In the genomic region with DNA sequence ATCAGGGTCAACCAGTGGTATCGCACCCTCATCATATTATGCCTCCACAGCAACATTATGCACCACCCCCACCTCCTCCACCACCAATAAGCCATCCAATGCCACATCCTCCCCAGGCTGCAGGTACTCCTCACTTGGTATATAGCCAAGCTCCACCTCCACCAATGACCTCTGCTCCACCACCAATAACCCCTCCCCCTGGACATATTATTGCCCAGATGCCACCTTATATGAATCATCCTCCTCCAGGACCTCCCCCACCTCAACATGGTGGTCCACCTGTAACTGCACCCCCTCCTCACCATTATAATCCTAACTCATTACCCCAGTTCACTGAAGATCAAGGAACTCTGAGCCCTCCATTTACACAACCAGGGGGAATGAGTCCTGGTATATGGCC, we compare ENCODE assay signal across 19 cellular contexts. TPM values are rescaled to one million over a fixed set of nuclear protein-coding genes. Genes with fewer than 3 reads are reported as not detected.
DNase-seq lines count a peak whose midpoint lies in the region; ATAC-seq, FAIRE-seq and TF ChIP-seq lines count a peak whose summit lies in the region.
"Had no signal": no experiment of that assay in that cellular context is flagged by ENCODE, and none has a peak within 500 bp of the region (broad histone marks: within the 10 kb centered on the region; RNA-seq: fewer than 3 reads in every experiment).

No MANE protein-coding gene starts in this region.

- peaks cover 35% of the 10 kb centered on the region for H3K36me3 ChIP-seq in CD8-positive, alpha-beta T cell (ENCODE audit: insufficient read depth, low read length)
- H3K36me3 ChIP-seq in K562 (ENCODE audit: control insufficient read depth, insufficient read depth, low read length) = peaks cover 68% of the 10 kb centered on the region

- H3K4me2 ChIP-seq in K562 (ENCODE audit: insufficient read depth, low read length) = no peak overlapping the region
- H3K4me2 ChIP-seq: GM23338 had no signal

- no peak overlapping the region for H3K4me3 Mint-ChIP-seq in CD4-positive, alpha-beta T cell
- no peak overlapping the region for H3K4me3 Mint-ChIP-seq in CD8-positive, alpha-beta T cell
- H3K4me3 Mint-ChIP-seq: GM23338 had no signal

- intact Hi-C loops in CD4-positive, alpha-beta T cell (cut with DNase I, micrococcal nuclease) = loop anchor here in 1 of 2 experiments (10.0 kb wide), 1 partner anchor 564 kb away; no protein-coding TSS in a partner anchor
- intact Hi-C loops in CD8-positive, alpha-beta T cell (cut with DNase I, micrococcal nuclease) = no loop called here
- intact Hi-C loops in K562 (cut with micrococcal nuclease) = no loop called here

- H4K20me1 ChIP-seq in K562 (replicated peaks; ENCODE audit: control insufficient read depth, insufficient read depth, low read length) = no peaks in the 10 kb centered on the region

- H3K36me3 Mint-ChIP-seq in CD4-positive, alpha-beta T cell (ENCODE audit: low read depth) = peaks cover 81% of the 10 kb centered on the region
- peaks cover 62% of the 10 kb centered on the region for H3K36me3 Mint-ChIP-seq in CD8-positive, alpha-beta T cell

- no peaks in the 10 kb centered on the region for H3K9me3 ChIP-seq in CD4-positive, alpha-beta T cell (ENCODE audit: control insufficient read depth, low read length)
- H3K9me3 ChIP-seq in CD8-positive, alpha-beta T cell (ENCODE audit: low read length) = no peaks in the 10 kb centered on the region
- H3K9me3 ChIP-seq in K562 (replicated peaks; ENCODE audit: control insufficient read depth, insufficient read depth, low read depth, low read length) = no peaks in the 10 kb centered on the region
- H3K9me3 ChIP-seq: Peyer's patch, SJSA1 had no signal

- no peak for TF ChIP-seq EP300 in K562 (IDR thresholded peaks at IDR 0.05; ENCODE audit: low read length)

- ATAC-seq in CD4-positive, alpha-beta T cell (ENCODE audit: poor library complexity) = no peak
- ATAC-seq in CD8-positive, alpha-beta T cell = peak; percentile 14
- ATAC-seq in K562 = peak; percentile 51
- ATAC-seq in left lobe of liver = peak; percentile 24
- ATAC-seq in GM21825 (IDR thresholded peaks at IDR 0.05; ENCODE audit: unreplicated experiment) = no peak
- ATAC-seq in HG03159 (IDR thresholded peaks at IDR 0.05; ENCODE audit: unreplicated experiment) = no peak
- ATAC-seq: GM23338 had no signal

- peaks cover 24% of the 10 kb centered on the region for H3K4me1 Mint-ChIP-seq in CD4-positive, alpha-beta T cell (ENCODE audit: low read depth)
- peaks cover 2% of the 10 kb centered on the region for H3K4me1 Mint-ChIP-seq in CD8-positive, alpha-beta T cell (ENCODE audit: low read depth)
- H3K4me1 Mint-ChIP-seq: GM23338 had no signal

- POLR2A ChIA-PET in CD4-positive, alpha-beta T cell (lab: Charles Lee) = interaction anchor here (1.5 kb wide), 1 partner anchor 15 kb away, joined by 5 read pairs; the partner anchor contains the start of gene CBLL1
- POLR2A ChIA-PET in CD8-positive, alpha-beta T cell (lab: Charles Lee) = no interaction called here
- POLR2A ChIA-PET in K562 (lab: Yijun Ruan, JAX) = no interaction called here

- WGBS in K562 (ENCODE audit: insufficient coverage, low coverage, missing lambda C conversion rate) = 100% methylated on average over 1 of the region's 1 CpG

- no peak overlapping the region for H3K9ac ChIP-seq in K562 (ENCODE audit: insufficient read depth in 1 of 2, low read depth in 2 of 2, low read length in 2 of 2)

- TSS peak; percentile 8 for BruUV-seq in K562 (replicated peaks; lab: Mats Ljungman, UMichigan)

- H3K4me3 ChIP-seq in CD8-positive, alpha-beta T cell (ENCODE audit: low read depth, low read length) = no peak overlapping the region
- H3K4me3 ChIP-seq in K562 = no peak overlapping the region
- H3K4me3 ChIP-seq: GM23338, Peyer's patch, SJSA1 had no signal

- H3K27me3 ChIP-seq in CD4-positive, alpha-beta T cell (ENCODE audit: control insufficient read depth, insufficient read depth, low read length) = no peaks in the 10 kb centered on the region
- no peaks in the 10 kb centered on the region for H3K27me3 ChIP-seq in CD8-positive, alpha-beta T cell (ENCODE audit: insufficient read depth, low read length)
- no peaks in the 10 kb centered on the region for H3K27me3 ChIP-seq in K562 (ENCODE audit: control insufficient read depth in 2 of 2, insufficient read depth in 2 of 2, low read length in 2 of 2)
- H3K27me3 ChIP-seq: Peyer's patch, SJSA1 had no signal

- TF ChIP-seq POLR2A in K562 (conservative IDR thresholded peaks at IDR 0.05) = peak; percentile 73

- CTCF ChIA-PET in CD4-positive, alpha-beta T cell (lab: Charles Lee) = no interaction called here
- CTCF ChIA-PET in CD8-positive, alpha-beta T cell (lab: Charles Lee) = no interaction called here
- CTCF ChIA-PET in K562 (lab: Yijun Ruan, JAX; ENCODE audit: low intra/inter-chr PET ratio) = interaction anchor here (0.6 kb wide), 1 partner anchor 591 kb away, joined by 3 read pairs; no protein-coding TSS in a partner anchor

- in situ Hi-C loops in K562 (cut with MboI) = no loop called here

- H3K27me3 Mint-ChIP-seq in CD4-positive, alpha-beta T cell = no peaks in the 10 kb centered on the region
- H3K27me3 Mint-ChIP-seq in CD8-positive, alpha-beta T cell (ENCODE audit: low read depth) = no peaks in the 10 kb centered on the region

- H2AFZ ChIP-seq in K562 (ENCODE audit: low read depth, low read length) = no peak overlapping the region
- H2AFZ ChIP-seq: GM23338 had no signal

- no peak for FAIRE-seq in K562 (lab: Jason Lieb, UNC)
- FAIRE-seq: GM19239 had no signal

- TF ChIP-seq CTCF in CD4-positive, alpha-beta T cell (IDR thresholded peaks at IDR 0.05) = no peak
- TF ChIP-seq CTCF in CD8-positive, alpha-beta T cell (IDR thresholded peaks at IDR 0.05) = no peak
- no peak for TF ChIP-seq CTCF in K562 (IDR thresholded peaks at IDR 0.05 in 2 of 3, conservative IDR thresholded peaks at IDR 0.05 in 1 of 3; ENCODE audit: insufficient read depth in 2 of 3, low read depth in 1 of 3, low read length in 3 of 3)

- H3K4me1 ChIP-seq in CD8-positive, alpha-beta T cell (ENCODE audit: insufficient read depth, low read length) = no peaks in the 10 kb centered on the region
- no peaks in the 10 kb centered on the region for H3K4me1 ChIP-seq in K562 (replicated peaks in 1 of 2; ENCODE audit: control insufficient read depth in 2 of 2, insufficient read depth in 2 of 2, low read length in 2 of 2)
- H3K4me1 ChIP-seq: Peyer's patch, SJSA1 had no signal

- no peaks in the 10 kb centered on the region for H3K9me3 Mint-ChIP-seq in CD4-positive, alpha-beta T cell
- H3K9me3 Mint-ChIP-seq in CD8-positive, alpha-beta T cell = no peaks in the 10 kb centered on the region
- H3K9me3 Mint-ChIP-seq: GM23338 had no signal

- H3K27ac Mint-ChIP-seq in CD4-positive, alpha-beta T cell = peak overlapping the region; percentile 30
- H3K27ac Mint-ChIP-seq in CD8-positive, alpha-beta T cell = no peak overlapping the region
- H3K27ac Mint-ChIP-seq: GM23338 had no signal

- no peak for DNase-seq in CD4-positive, alpha-beta T cell
- no peak for DNase-seq in CD8-positive, alpha-beta T cell
- DNase-seq in K562 (ENCODE audit: extremely low read depth in 1 of 4, low spot score in 3 of 4) (peak in 1 of 4 experiments; percentile 25), left lobe of liver (ENCODE audit: low spot score) (no peak), DMS153 treated with DMSO at 0.1 percent for 48 hours (lab: John Stamatoyannopoulos, UW; ENCODE audit: unreplicated experiment) (no peak)
- DNase-seq: ACHN, C1 segment of cervical spinal cord, GF-D8, NCI-H1436, NCI-H2081, NCI-H2171 treated with DMSO at 0.1 percent for 48 hours, Peyer's patch had no signal

- no peaks in the 10 kb centered on the region for H3K9me1 ChIP-seq in K562 (ENCODE audit: control insufficient read depth, insufficient read depth, low read length)

- H3K79me2 ChIP-seq in K562 (ENCODE audit: control insufficient read depth, insufficient read depth, low read length) = no peaks in the 10 kb centered on the region

- no peak overlapping the region for H3K27ac ChIP-seq in CD4-positive, alpha-beta T cell (ENCODE audit: low read depth, low read length)
- no peak overlapping the region for H3K27ac ChIP-seq in CD8-positive, alpha-beta T cell (ENCODE audit: low read depth, low read length)
- no peak overlapping the region for H3K27ac ChIP-seq in K562 (ENCODE audit: extremely low read depth, low read depth, low read length)
- H3K27ac ChIP-seq: Peyer's patch, SJSA1 had no signal

- no peak for TF ChIP-seq RAD21 in K562 (CRISPR knock-in tag; conservative IDR thresholded peaks at IDR 0.05 in 1 of 2, IDR thresholded peaks at IDR 0.05 in 1 of 2)

RNA-seq across cellular contexts. Expression of gene CBLL1, which starts 14.7 kb away (rescaled TPM):
- total RNA-seq in CD4-positive, alpha-beta T cell = 10 to 100 TPM; 77.8 to 80.2 TPM
- total RNA-seq in CD8-positive, alpha-beta T cell = 10 to 100 TPM; 68.5 to 71.6 TPM
- 34.6 and 71.6 TPM in 2 replicates for total RNA-seq in K562 (2011; cell fraction: chromatin; rRNA removed; ENCODE audit: low replicate concordance)
- 12.8 and 16.8 TPM in 2 replicates for total RNA-seq in K562 (2011; cell fraction: nucleolus; rRNA removed)
- 30.2 and 45.5 TPM in 2 replicates for total RNA-seq in K562 (2011; cell fraction: nucleoplasm; rRNA removed)
- 20.7 and 23.5 TPM in 2 replicates for total RNA-seq in K562 (2014; rRNA removed)
- total RNA-seq in K562 (2014; rRNA removed; fragmentation: Illumina TruSeq; extraction: Trizol) = 45.4 and 47.0 TPM in 2 replicates
- 53.2 and 59.0 TPM in 2 replicates for total RNA-seq in K562 (2015; rRNA removed; fragmentation: Illumina TruSeq; extraction: Trizol)
- total RNA-seq in K562 (2021) = 39.8 and 40.2 TPM in 2 replicates
- 14.7 and 22.5 TPM in 2 replicates for polyA plus RNA-seq in K562 (2011; rRNA removed)
- polyA plus RNA-seq in K562 (2011; cell fraction: cytosol; rRNA removed) = 15.1 and 16.9 TPM in 2 replicates
- 34.0 and 44.0 TPM in 2 replicates for polyA plus RNA-seq in K562 (2011; cell fraction: nucleus; rRNA removed)
- 38.4 and 48.8 TPM in 2 replicates for polyA plus RNA-seq in K562 (2012)
- polyA plus RNA-seq in K562 (2014; fragmentation: Illumina TruSeq; extraction: Trizol) = 58.5 and 67.9 TPM in 2 replicates
- polyA plus RNA-seq in K562 (2014; fragmentation: Nextera tagmentation; extraction: Ambion mirVana) = 10 to 100 TPM; 17.4 to 35.4 TPM
- polyA plus RNA-seq in K562 (2014; rRNA removed) = 14.8 and 15.7 TPM in 2 replicates
- polyA minus RNA-seq in K562 (2011; rRNA and poly(A)+ RNA removed) = 35.7 and 38.3 TPM in 2 replicates
- polyA minus RNA-seq in K562 (2011; cell fraction: cytosol; rRNA and poly(A)+ RNA removed) = 31.4 and 42.8 TPM in 2 replicates
- polyA minus RNA-seq in K562 (2011; cell fraction: nucleus; rRNA and poly(A)+ RNA removed) = 49.4 and 57.8 TPM in 2 replicates
- total RNA-seq in left lobe of liver = 6.9 TPM

RNA-seq across cellular contexts. Expression of gene SLC26A3, which starts 44.4 kb away (rescaled TPM):
- total RNA-seq in CD4-positive, alpha-beta T cell = not detected
- total RNA-seq in CD8-positive, alpha-beta T cell = not detected
- total RNA-seq in K562 (2011; cell fraction: chromatin; rRNA removed; ENCODE audit: low replicate concordance) = not detected in 2 replicates
- total RNA-seq in K562 (2011; cell fraction: nucleolus; rRNA removed) = not detected in 2 replicates
- not detected in 2 replicates for total RNA-seq in K562 (2011; cell fraction: nucleoplasm; rRNA removed)
- total RNA-seq in K562 (2014; rRNA removed) (not detected in 2 replicates), K562 (2014; rRNA removed; fragmentation: Illumina TruSeq; extraction: Trizol) (not detected in 2 replicates), K562 (2015; rRNA removed; fragmentation: Illumina TruSeq; extraction: Trizol) (not detected in 2 replicates), K562 (2021) (0.86 and 1.1 TPM in 2 replicates), left lobe of liver (0.93 TPM)
- polyA plus RNA-seq in K562 (2011; rRNA removed) (not detected in 2 replicates), K562 (2014; fragmentation: Illumina TruSeq; extraction: Trizol) (not detected in 2 replicates), K562 (2014; fragmentation: Nextera tagmentation; extraction: Ambion mirVana) (not detected), K562 (2014; rRNA removed) (not detected in 2 replicates)
- polyA plus RNA-seq in K562 (2011; cell fraction: cytosol; rRNA removed) = not detected in 2 replicates
- polyA plus RNA-seq in K562 (2011; cell fraction: nucleus; rRNA removed) = not detected in 2 replicates
- polyA plus RNA-seq in K562 (2012) = not detected in 2 replicates
- not detected in 2 replicates for polyA minus RNA-seq in K562 (2011; rRNA and poly(A)+ RNA removed)
- not detected in 2 replicates for polyA minus RNA-seq in K562 (2011; cell fraction: cytosol; rRNA and poly(A)+ RNA removed)
- polyA minus RNA-seq in K562 (2011; cell fraction: nucleus; rRNA and poly(A)+ RNA removed) = not detected in 2 replicates
- total RNA-seq: GM23338, M059J, NCI-H460, SJSA1 had no signal
- polyA plus RNA-seq: GM23338 had no signal

Comparison
In these comparisons a context has a peak if more than half of its experiments do, and no peak if none do; other contexts are left out.
1. ATAC-seq: peak in CD8-positive, alpha-beta T cell (single experiment), K562 (single experiment) and left lobe of liver (single experiment); none in CD4-positive, alpha-beta T cell (single experiment), GM21825 (single experiment) and HG03159 (single experiment).